ENCODE assay signal across 22 cellular contexts in genomic region chr14:91280129-91280528, GRCh38. TPM values are rescaled to one million over a fixed set of nuclear protein-coding genes. Genes with fewer than 3 reads are reported as not detected.
A peak's percentile ranks its signal among the peaks of the same experiment; 100 is the strongest.
DNase-seq lines count a peak whose midpoint lies in the region; ATAC-seq lines count a peak whose summit lies in the region.
"Had no signal": no experiment of that assay in that cellular context is flagged by ENCODE, and none has a peak within 500 bp of the region (broad histone marks: within the 10 kb centered on the region; RNA-seq: fewer than 3 reads in every experiment).

No MANE protein-coding gene starts in this region.

- intact Hi-C loops in posterior vena cava (cut with DNase I): no loop called here
- intact Hi-C loops in activated CD4-positive, alpha-beta T cell treated with anti-CD3 and anti-CD28 coated beads, Interleukin-2, amount 10 ng/mL, durations not matched to agents 24 days and 14 days (cut with micrococcal nuclease): loop anchor here (10.0 kb wide), 1 partner anchor 375 kb away; no protein-coding TSS in a partner anchor

- no peak for ATAC-seq in activated T-cell treated with anti-CD3 and anti-CD28 coated beads, Interleukin-2, amount 50 U/mL, for 4 hours
- ATAC-seq: heart left ventricle, T-cell had no signal

- H3K4me3 Mint-ChIP-seq in activated T-cell treated with anti-CD3 and anti-CD28 coated beads, Interleukin-2, amount 50 U/mL, for 24 hours: no peak overlapping the region
- H3K4me3 Mint-ChIP-seq in activated T-cell treated with anti-CD3 and anti-CD28 coated beads, Interleukin-2, amount 50 U/mL, for 4 hours: no peak overlapping the region
- H3K4me3 Mint-ChIP-seq in activated CD4-positive, alpha-beta T cell treated with anti-CD3 and anti-CD28 coated beads, Interleukin-2, amount 10 ng/mL, durations not matched to agents 24 days and 14 days: no peak overlapping the region
- H3K4me3 Mint-ChIP-seq in activated CD4-positive, alpha-beta memory T cell treated with anti-CD3 and anti-CD28 coated beads, Interleukin-2, amount 10 ng/mL, durations not matched to agents 7 days and 5 days: no peak overlapping the region
- H3K4me3 Mint-ChIP-seq: dendritic cell treated with granulocyte-macrophage colony-stimulating factor and Interleukin-4, amounts not matched to agents 40 ng/mL and 50 ng/mL, for 4 days; IgD-negative memory B cell; mesothelial cell of epicardium; nephron progenitor cell; T-cell had no signal

- no peaks in the 10 kb centered on the region for H3K9me3 Mint-ChIP-seq in activated T-cell treated with anti-CD3 and anti-CD28 coated beads, Interleukin-2, amount 50 U/mL, for 24 hours
- H3K9me3 Mint-ChIP-seq in activated T-cell treated with anti-CD3 and anti-CD28 coated beads, Interleukin-2, amount 50 U/mL, for 4 hours: no peaks in the 10 kb centered on the region
- H3K9me3 Mint-ChIP-seq in activated CD4-positive, alpha-beta T cell treated with anti-CD3 and anti-CD28 coated beads, Interleukin-2, amount 10 ng/mL, durations not matched to agents 24 days and 14 days: no peaks in the 10 kb centered on the region
- no peaks in the 10 kb centered on the region for H3K9me3 Mint-ChIP-seq in activated CD4-positive, alpha-beta memory T cell treated with anti-CD3 and anti-CD28 coated beads, Interleukin-2, amount 10 ng/mL, durations not matched to agents 7 days and 5 days
- H3K9me3 Mint-ChIP-seq: dendritic cell treated with granulocyte-macrophage colony-stimulating factor and Interleukin-4, amounts not matched to agents 40 ng/mL and 50 ng/mL, for 4 days; IgD-negative memory B cell; nephron progenitor cell; T-cell had no signal

- peaks cover 4% of the 10 kb centered on the region for H3K4me1 Mint-ChIP-seq in activated T-cell treated with anti-CD3 and anti-CD28 coated beads, Interleukin-2, amount 50 U/mL, for 24 hours (ENCODE audit: low read depth)
- H3K4me1 Mint-ChIP-seq in activated T-cell treated with anti-CD3 and anti-CD28 coated beads, Interleukin-2, amount 50 U/mL, for 4 hours (ENCODE audit: low read depth): peaks cover 2% of the 10 kb centered on the region
- peaks cover 9% of the 10 kb centered on the region for H3K4me1 Mint-ChIP-seq in activated CD4-positive, alpha-beta T cell treated with anti-CD3 and anti-CD28 coated beads, Interleukin-2, amount 10 ng/mL, durations not matched to agents 24 days and 14 days
- H3K4me1 Mint-ChIP-seq in activated CD4-positive, alpha-beta memory T cell treated with anti-CD3 and anti-CD28 coated beads, Interleukin-2, amount 10 ng/mL, durations not matched to agents 7 days and 5 days: peaks cover 5% of the 10 kb centered on the region

- CTCF ChIA-PET in activated CD4-positive, alpha-beta memory T cell treated with anti-CD3 and anti-CD28 coated beads, Interleukin-2, amount 10 ng/mL, durations not matched to agents 7 days and 5 days (lab: Charles Lee): interaction anchor here (0.5 to 2.2 kb wide), 4 partner anchors 8 to 246 kb away, joined by 3 to 10 read pairs (median 4); no protein-coding TSS in a partner anchor

- peak overlapping the region; percentile 60 for H3K27ac Mint-ChIP-seq in activated T-cell treated with anti-CD3 and anti-CD28 coated beads, Interleukin-2, amount 50 U/mL, for 24 hours
- H3K27ac Mint-ChIP-seq in activated CD4-positive, alpha-beta T cell treated with anti-CD3 and anti-CD28 coated beads, Interleukin-2, amount 10 ng/mL, durations not matched to agents 24 days and 14 days: no peak overlapping the region
- no peak overlapping the region for H3K27ac Mint-ChIP-seq in activated CD4-positive, alpha-beta memory T cell treated with anti-CD3 and anti-CD28 coated beads, Interleukin-2, amount 10 ng/mL, durations not matched to agents 7 days and 5 days
- H3K27ac Mint-ChIP-seq: dendritic cell treated with granulocyte-macrophage colony-stimulating factor and Interleukin-4, amounts not matched to agents 40 ng/mL and 50 ng/mL, for 4 days; IgD-negative memory B cell; mesothelial cell of epicardium; nephron progenitor cell had no signal

- no peak for DNase-seq in activated T-cell treated with anti-CD3 and anti-CD28 coated beads, Interleukin-2, amount 50 U/mL, for 24 hours
- DNase-seq in activated T-cell treated with anti-CD3 and anti-CD28 coated beads, Interleukin-2, amount 50 U/mL, for 4 hours: no peak
- DNase-seq in NCI-H1105 treated with DMSO at 0.1 percent for 48 hours (lab: John Stamatoyannopoulos, UW) (peak; percentile 85), NCI-H526 treated with DMSO at 0.1 percent for 48 hours (lab: John Stamatoyannopoulos, UW) (peak; percentile 36), posterior vena cava (ENCODE audit: low spot score) (peak; percentile 37), DMS114 treated with DMSO at 0.1 percent for 48 hours (lab: John Stamatoyannopoulos, UW; ENCODE audit: unreplicated experiment) (no peak)
- no peak for DNase-seq in activated CD4-positive, alpha-beta T cell treated with anti-CD3 and anti-CD28 coated beads, Interleukin-2, amount 10 ng/mL, durations not matched to agents 24 days and 14 days
- DNase-seq in activated CD4-positive, alpha-beta memory T cell treated with anti-CD3 and anti-CD28 coated beads, Interleukin-2, amount 10 ng/mL, durations not matched to agents 7 days and 5 days: no peak
- DNase-seq: activated CD4-positive, alpha-beta T cell treated with anti-CD3 and anti-CD28 coated beads, Interleukin-2, amount 50 U/mL, for 1 hour; activated CD8-positive, alpha-beta memory T cell treated with anti-CD3 and anti-CD28 coated beads, Interleukin-2, amount 50 U/mL, for 48 hours; activated gamma-delta T cell; amygdala; C1 segment of cervical spinal cord; left ventricle myocardium inferior; nephron progenitor cell; sigmoid colon; T-cell; testis had no signal

- H3K27me3 Mint-ChIP-seq in activated T-cell treated with anti-CD3 and anti-CD28 coated beads, Interleukin-2, amount 50 U/mL, for 24 hours: no peaks in the 10 kb centered on the region
- no peaks in the 10 kb centered on the region for H3K27me3 Mint-ChIP-seq in activated T-cell treated with anti-CD3 and anti-CD28 coated beads, Interleukin-2, amount 50 U/mL, for 4 hours (ENCODE audit: low read depth)
- H3K27me3 Mint-ChIP-seq in activated CD4-positive, alpha-beta T cell treated with anti-CD3 and anti-CD28 coated beads, Interleukin-2, amount 10 ng/mL, durations not matched to agents 24 days and 14 days: no peaks in the 10 kb centered on the region
- no peaks in the 10 kb centered on the region for H3K27me3 Mint-ChIP-seq in activated CD4-positive, alpha-beta memory T cell treated with anti-CD3 and anti-CD28 coated beads, Interleukin-2, amount 10 ng/mL, durations not matched to agents 7 days and 5 days
- H3K27me3 Mint-ChIP-seq: dendritic cell treated with granulocyte-macrophage colony-stimulating factor and Interleukin-4, amounts not matched to agents 40 ng/mL and 50 ng/mL, for 4 days; IgD-negative memory B cell; T-cell had no signal

- POLR2A ChIA-PET in activated CD4-positive, alpha-beta memory T cell treated with anti-CD3 and anti-CD28 coated beads, Interleukin-2, amount 10 ng/mL, durations not matched to agents 7 days and 5 days (lab: Charles Lee): interaction anchor here (1.1 to 1.9 kb wide), 3 partner anchors 10 to 37 kb away, joined by 3 to 5 read pairs (median 3); no protein-coding TSS in a partner anchor

- H3K36me3 Mint-ChIP-seq in activated T-cell treated with anti-CD3 and anti-CD28 coated beads, Interleukin-2, amount 50 U/mL, for 24 hours (ENCODE audit: low read depth): peaks cover 95% of the 10 kb centered on the region
- peaks cover 56% of the 10 kb centered on the region for H3K36me3 Mint-ChIP-seq in activated T-cell treated with anti-CD3 and anti-CD28 coated beads, Interleukin-2, amount 50 U/mL, for 4 hours (ENCODE audit: insufficient read depth)
- H3K36me3 Mint-ChIP-seq in activated CD4-positive, alpha-beta T cell treated with anti-CD3 and anti-CD28 coated beads, Interleukin-2, amount 10 ng/mL, durations not matched to agents 24 days and 14 days (ENCODE audit: low read depth): peaks cover 75% of the 10 kb centered on the region
- H3K36me3 Mint-ChIP-seq in activated CD4-positive, alpha-beta memory T cell treated with anti-CD3 and anti-CD28 coated beads, Interleukin-2, amount 10 ng/mL, durations not matched to agents 7 days and 5 days (ENCODE audit: low read depth): peaks cover 79% of the 10 kb centered on the region

RNA-seq across cellular contexts. Expression of gene GPR68, which starts 35.6 kb away (rescaled TPM):
- 1 to 10 TPM; 4.1 to 6.1 (median 6.0) TPM for total RNA-seq in activated T-cell treated with anti-CD3 and anti-CD28 coated beads, Interleukin-2, amount 50 U/mL, for 4 hours
- total RNA-seq in posterior vena cava: 1 to 10 TPM; 3.2 to 6.4 TPM
- total RNA-seq in activated CD4-positive, alpha-beta T cell treated with anti-CD3 and anti-CD28 coated beads, Interleukin-2, amount 10 ng/mL, durations not matched to agents 24 days and 14 days: 4.6 and 4.9 TPM in 2 replicates
- total RNA-seq in activated CD4-positive, alpha-beta memory T cell treated with anti-CD3 and anti-CD28 coated beads, Interleukin-2, amount 10 ng/mL, durations not matched to agents 7 days and 5 days: 10 to 100 TPM; 36.9 to 39.8 TPM

Comparison
In these comparisons a context has a peak if more than half of its experiments do, and no peak if none do; other contexts are left out.
1. DNase-seq: peak in NCI-H1105 treated with DMSO at 0.1 percent for 48 hours (single experiment), NCI-H526 treated with DMSO at 0.1 percent for 48 hours (single experiment) and posterior vena cava (single experiment); none in activated T-cell treated with anti-CD3 and anti-CD28 coated beads, Interleukin-2, amount 50 U/mL, for 24 hours (single experiment), activated T-cell treated with anti-CD3 and anti-CD28 coated beads, Interleukin-2, amount 50 U/mL, for 4 hours (single experiment), DMS114 treated with DMSO at 0.1 percent for 48 hours (single experiment), activated CD4-positive, alpha-beta T cell treated with anti-CD3 and anti-CD28 coated beads, Interleukin-2, amount 10 ng/mL, durations not matched to agents 24 days and 14 days (single experiment) and activated CD4-positive, alpha-beta memory T cell treated with anti-CD3 and anti-CD28 coated beads, Interleukin-2, amount 10 ng/mL, durations not matched to agents 7 days and 5 days (single experiment).